25 cellular contexts compared by ENCODE assay signal in the genomic region with DNA sequence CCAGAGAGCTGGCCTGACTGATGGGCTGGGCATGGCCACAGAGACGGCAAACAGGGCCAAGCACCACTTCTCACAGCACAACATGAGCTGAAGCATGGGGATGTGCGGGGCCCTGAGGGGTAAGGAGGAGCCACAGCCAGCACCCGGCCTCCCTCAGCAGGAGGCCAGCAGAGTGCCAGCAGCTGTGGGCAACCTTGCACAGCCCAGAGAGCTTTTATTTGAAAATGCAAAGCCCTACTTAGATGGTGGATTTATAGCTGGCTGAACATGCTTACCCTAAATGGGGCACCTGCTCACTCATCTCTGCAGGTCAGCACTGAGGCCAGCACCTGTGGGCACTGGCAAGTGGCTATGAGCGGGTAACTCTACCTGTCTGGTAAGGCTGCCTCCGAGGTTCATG. TPM values are rescaled to one million over a fixed set of nuclear protein-coding genes. Genes with fewer than 3 reads are reported as not detected.
DNase-seq lines count a peak whose midpoint lies in the region; ATAC-seq and TF ChIP-seq lines count a peak whose summit lies in the region.
"Had no signal": no experiment of that assay in that cellular context is flagged by ENCODE, and none has a peak within 500 bp of the region (broad histone marks: within the 10 kb centered on the region; RNA-seq: fewer than 3 reads in every experiment).

No MANE protein-coding gene starts in this region.

- H3K27ac ChIP-seq in vagina, result peak overlapping the region; percentile 21
- H3K27ac ChIP-seq: heart right ventricle, right lobe of liver had no signal

- no peak overlapping the region for H3K4me3 Mint-ChIP-seq in natural killer cell treated with Interleukin-12 subunit alpha and Interleukin-12 subunit beta and Interleukin-15 and Interleukin-18, amount 100 ng/mL, for 72 hours
- H3K4me3 Mint-ChIP-seq in natural killer cell, result no peak overlapping the region
- H3K4me3 Mint-ChIP-seq: activated CD4-positive, alpha-beta memory T cell treated with anti-CD3 and anti-CD28 coated beads, Interleukin-2, amount 10 ng/mL, durations not matched to agents 7 days and 5 days; activated naive CD8-positive, alpha-beta T cell treated with anti-CD3 and anti-CD28 coated beads, Interleukin-2, amount 50 U/mL, for 24 hours; T-helper 1 cell treated with Interleukin-12 subunit alpha and Interleukin-12 subunit beta and Interleukin-4 antibody, amounts not matched to agents 30 μg/mL and 1 μg/mL, for 36 hours; type B pancreatic cell had no signal

- H3K4me1 ChIP-seq in vagina, result peaks cover 74% of the 10 kb centered on the region
- H3K4me1 ChIP-seq: right lobe of liver had no signal

- H3K9me3 Mint-ChIP-seq in natural killer cell treated with Interleukin-12 subunit alpha and Interleukin-12 subunit beta and Interleukin-15 and Interleukin-18, amount 100 ng/mL, for 72 hours, result no peaks in the 10 kb centered on the region
- H3K9me3 Mint-ChIP-seq in natural killer cell, result no peaks in the 10 kb centered on the region
- H3K9me3 Mint-ChIP-seq: activated CD4-positive, alpha-beta memory T cell treated with anti-CD3 and anti-CD28 coated beads, Interleukin-2, amount 10 ng/mL, durations not matched to agents 7 days and 5 days; activated naive CD8-positive, alpha-beta T cell treated with anti-CD3 and anti-CD28 coated beads, Interleukin-2, amount 50 U/mL, for 24 hours; CD8-positive, alpha-beta memory T cell; T-helper 1 cell treated with Interleukin-12 subunit alpha and Interleukin-12 subunit beta and Interleukin-4 antibody, amounts not matched to agents 30 μg/mL and 1 μg/mL, for 36 hours; type B pancreatic cell had no signal

- no peak for TF ChIP-seq POLR2A in vagina (IDR thresholded peaks at IDR 0.05)

- no peak for ATAC-seq in natural killer cell treated with Interleukin-12 subunit alpha and Interleukin-12 subunit beta and Interleukin-15 and Interleukin-18, amount 100 ng/mL, for 72 hours
- no peak for ATAC-seq in natural killer cell
- ATAC-seq: activated naive CD8-positive, alpha-beta T cell treated with anti-CD3 and anti-CD28 coated beads, Interleukin-2, amount 50 U/mL, for 24 hours; heart right ventricle; right lobe of liver had no signal

- intact Hi-C loops in natural killer cell (cut with micrococcal nuclease), result no loop called here
- intact Hi-C loops in vagina (cut with DNase I), result loop anchor here (5.0 kb wide), 1 partner anchor 36 kb away; no protein-coding TSS in a partner anchor

- H3K27ac Mint-ChIP-seq in natural killer cell treated with Interleukin-12 subunit alpha and Interleukin-12 subunit beta and Interleukin-15 and Interleukin-18, amount 100 ng/mL, for 72 hours, result no peak overlapping the region
- H3K27ac Mint-ChIP-seq in natural killer cell, result no peak overlapping the region
- H3K27ac Mint-ChIP-seq: activated CD4-positive, alpha-beta memory T cell treated with anti-CD3 and anti-CD28 coated beads, Interleukin-2, amount 10 ng/mL, durations not matched to agents 7 days and 5 days; activated naive CD8-positive, alpha-beta T cell treated with anti-CD3 and anti-CD28 coated beads, Interleukin-2, amount 50 U/mL, for 24 hours; progenitor cell of endocrine pancreas; T-helper 1 cell treated with Interleukin-12 subunit alpha and Interleukin-12 subunit beta and Interleukin-4 antibody, amounts not matched to agents 30 μg/mL and 1 μg/mL, for 36 hours; type B pancreatic cell had no signal

- no peak for TF ChIP-seq CTCF in natural killer cell (IDR thresholded peaks at IDR 0.05)
- no peak for TF ChIP-seq CTCF in vagina (IDR thresholded peaks at IDR 0.05)

- no peaks in the 10 kb centered on the region for H3K36me3 Mint-ChIP-seq in natural killer cell treated with Interleukin-12 subunit alpha and Interleukin-12 subunit beta and Interleukin-15 and Interleukin-18, amount 100 ng/mL, for 72 hours
- no peaks in the 10 kb centered on the region for H3K36me3 Mint-ChIP-seq in natural killer cell

- peak; percentile 28 for DNase-seq in natural killer cell treated with Interleukin-12 subunit alpha and Interleukin-12 subunit beta and Interleukin-15 and Interleukin-18, amount 100 ng/mL, for 72 hours (ENCODE audit: low spot score)
- DNase-seq in natural killer cell (no peak), NCI-H187 treated with DMSO at 0.1 percent for 48 hours (lab: John Stamatoyannopoulos, UW) (peak; percentile 77), NCI-H510A treated with DMSO at 0.1 percent for 48 hours (lab: John Stamatoyannopoulos, UW) (peak; percentile 93), vagina (ENCODE audit: extremely low spot score in 2 of 2) (no peak), NCI-H1105 (lab: John Stamatoyannopoulos, UW) (no peak), NK-92 (lab: John Stamatoyannopoulos, UW; ENCODE audit: unreplicated experiment) (no peak), medulla oblongata (ENCODE audit: extremely low spot score) (no peak)
- DNase-seq: activated CD4-positive, alpha-beta memory T cell treated with anti-CD3 and anti-CD28 coated beads, Interleukin-2, amount 10 ng/mL, durations not matched to agents 7 days and 5 days; activated CD4-positive, CD25-positive, alpha-beta regulatory T cell treated with anti-CD3 and anti-CD28 coated beads, Interleukin-2, amount 50 U/mL, for 72 hours; activated effector memory CD4-positive, alpha-beta T cell treated with Interleukin-2 at 50 U/mL for 16 hours; activated naive CD8-positive, alpha-beta T cell treated with anti-CD3 and anti-CD28 coated beads, Interleukin-2, amount 50 U/mL, for 24 hours; CD8-positive, alpha-beta memory T cell; central memory CD4-positive, alpha-beta T cell; GF-D8; HCEC 1CT; heart right ventricle; KBM-7; NCI-H1694 treated with DMSO at 0.1 percent for 48 hours; NCI-H524 treated with DMSO at 0.1 percent for 48 hours; right lobe of liver; stimulated activated CD4-positive, alpha-beta T cell treated with anti-CD3 and anti-CD28 coated beads, Interleukin-2, amount 100 ng/mL, for 48 hours had no signal

- no peaks in the 10 kb centered on the region for H3K27me3 Mint-ChIP-seq in natural killer cell treated with Interleukin-12 subunit alpha and Interleukin-12 subunit beta and Interleukin-15 and Interleukin-18, amount 100 ng/mL, for 72 hours
- no peaks in the 10 kb centered on the region for H3K27me3 Mint-ChIP-seq in natural killer cell (ENCODE audit: low read depth in 2 of 2)
- H3K27me3 Mint-ChIP-seq: activated CD4-positive, alpha-beta memory T cell treated with anti-CD3 and anti-CD28 coated beads, Interleukin-2, amount 10 ng/mL, durations not matched to agents 7 days and 5 days; activated naive CD8-positive, alpha-beta T cell treated with anti-CD3 and anti-CD28 coated beads, Interleukin-2, amount 50 U/mL, for 24 hours; CD8-positive, alpha-beta memory T cell; progenitor cell of endocrine pancreas; type B pancreatic cell had no signal

- no peaks in the 10 kb centered on the region for H3K27me3 ChIP-seq in vagina
- H3K27me3 ChIP-seq: heart right ventricle, right lobe of liver had no signal

- H3K9me3 ChIP-seq in vagina, result no peaks in the 10 kb centered on the region
- H3K9me3 ChIP-seq: heart right ventricle, right lobe of liver had no signal

- H3K36me3 ChIP-seq in vagina, result peaks cover 0 to 25% of the 10 kb centered on the region in 2 donors

- no peak overlapping the region for H3K4me3 ChIP-seq in vagina
- H3K4me3 ChIP-seq: heart right ventricle, right lobe of liver had no signal

- peaks cover 10 to 27% of the 10 kb centered on the region in 2 donors for H3K4me1 Mint-ChIP-seq in natural killer cell treated with Interleukin-12 subunit alpha and Interleukin-12 subunit beta and Interleukin-15 and Interleukin-18, amount 100 ng/mL, for 72 hours (ENCODE audit: low read depth in 2 of 2)
- H3K4me1 Mint-ChIP-seq in natural killer cell, result peaks cover 31 to 33% of the 10 kb centered on the region in 2 donors

RNA-seq across cellular contexts. Expression of gene SLC66A1, which starts 44.1 kb away (rescaled TPM):
- 10 to 100 TPM; 10.0 to 14.9 TPM for total RNA-seq in natural killer cell treated with Interleukin-12 subunit alpha and Interleukin-12 subunit beta and Interleukin-15 and Interleukin-18, amount 100 ng/mL, for 72 hours
- total RNA-seq in natural killer cell, result 1 to 10 TPM; 5.8 to 8.5 (median 7.6) TPM
- 21.4 TPM for total RNA-seq in vagina

RNA-seq across cellular contexts. Expression of gene AKR7A2, which starts 44.3 kb away (rescaled TPM):
- 10 to 100 TPM; 29.6 to 37.7 TPM for total RNA-seq in natural killer cell treated with Interleukin-12 subunit alpha and Interleukin-12 subunit beta and Interleukin-15 and Interleukin-18, amount 100 ng/mL, for 72 hours
- total RNA-seq in natural killer cell (10 to 100 TPM; 25.5 to 31.9 (median 28.9) TPM), vagina (63.8 TPM)

Comparison
In these comparisons a context has a peak if more than half of its experiments do, and no peak if none do; other contexts are left out.
1. DNase-seq: peak in natural killer cell treated with Interleukin-12 subunit alpha and Interleukin-12 subunit beta and Interleukin-15 and Interleukin-18, amount 100 ng/mL, for 72 hours (single experiment), NCI-H187 treated with DMSO at 0.1 percent for 48 hours (single experiment) and NCI-H510A treated with DMSO at 0.1 percent for 48 hours (single experiment); none in natural killer cell (single experiment), vagina (0 of 2), NCI-H1105 (single experiment), NK-92 (single experiment) and medulla oblongata (single experiment).